Comparison of ENCODE assay signal across 8 cellular contexts in the genomic region with DNA sequence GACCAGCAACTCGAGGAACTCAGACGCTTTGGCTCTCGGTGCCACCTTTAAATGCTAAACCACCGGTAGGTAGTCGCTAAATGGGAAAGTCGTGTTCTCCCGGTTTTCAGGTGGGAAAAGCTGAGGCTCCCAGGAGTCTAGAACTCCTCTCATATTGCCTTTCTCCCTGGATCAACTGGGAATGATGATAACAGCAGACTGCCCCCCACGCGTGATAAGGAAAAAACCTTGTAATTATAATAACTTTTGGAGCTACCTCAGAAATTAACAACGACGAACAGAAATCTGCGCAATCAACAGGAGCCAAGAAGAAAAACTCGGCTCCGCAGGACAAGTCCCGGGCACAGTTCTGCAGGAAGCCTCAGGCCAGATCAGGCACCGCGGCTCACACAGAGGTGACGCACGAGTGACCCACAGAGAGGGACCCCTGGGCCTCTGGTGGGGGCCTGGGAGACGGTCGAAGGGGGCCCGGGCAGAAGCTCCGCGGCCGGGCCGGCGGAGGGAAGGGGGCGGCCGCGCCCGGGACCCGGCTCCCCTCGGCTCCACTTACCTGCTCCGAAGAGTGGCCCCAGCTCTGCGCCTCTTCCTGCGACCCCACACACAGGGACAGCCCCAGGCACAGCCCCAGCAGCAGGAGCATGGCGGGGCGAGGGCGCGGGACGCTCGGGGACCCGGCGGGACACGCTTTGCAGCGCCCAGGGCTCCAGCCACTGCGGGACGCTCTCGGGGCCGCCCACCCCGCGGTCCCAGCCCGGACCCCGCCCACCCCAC. TPM values are rescaled to one million over a fixed set of nuclear protein-coding genes. Genes with fewer than 3 reads are reported as not detected.
DNase-seq lines count a peak whose midpoint lies in the region; ATAC-seq and TF ChIP-seq lines count a peak whose summit lies in the region.

Gene ITIH5 (minus strand): TSS at position 714 of the 771 bp plus-strand sequence. CDS start 74 bp downstream, at position 640.

- H3K9me3 ChIP-seq in HUES6 (ENCODE audit: control insufficient read depth, insufficient read depth, low read depth, low read length) (no peaks in the 10 kb centered on the region), BE2C (no peaks in the 10 kb centered on the region)

- DNase-seq in astrocyte of the hippocampus (ENCODE audit: low read depth, low spot score) = peak; percentile 24
- DNase-seq in kidney glomerular epithelial cell (lab: John Stamatoyannopoulos, UW) = peak; percentile 23
- DNase-seq in stimulated activated naive CD8-positive, alpha-beta T cell treated with anti-CD3 and anti-CD28 coated beads, Interleukin-15, Interleukin-2, amounts not matched to agents 100 U/mL and 50 U/mL, for 24 hours = no peak
- no peak for DNase-seq in OCI-M1 (lab: John Stamatoyannopoulos, UW)
- no peak for DNase-seq in BE2C

- peak within 1 kb of the TSS; percentile 21 for H3K9ac ChIP-seq in HUES6 (ENCODE audit: low read length)

- H3K27me3 ChIP-seq in HUES6 (ENCODE audit: control insufficient read depth, insufficient read depth, low read length) (peaks cover 59% of the 10 kb centered on the region), BE2C (peaks cover 34% of the 10 kb centered on the region)

- H3K4me3 ChIP-seq in HUES6 (ENCODE audit: low read depth, low read length) (peak within 1 kb of the TSS; percentile 78), BE2C (ENCODE audit: low read depth, low read length) (no peak within 1 kb of the TSS)

- no peak for TF ChIP-seq CTCF in BE2C (IDR thresholded peaks at IDR 0.05; ENCODE audit: low read depth, low read length)

- no peaks in the 10 kb centered on the region for H3K36me3 ChIP-seq in HUES6 (ENCODE audit: control insufficient read depth, insufficient read depth, low read length)
- no peaks in the 10 kb centered on the region for H3K36me3 ChIP-seq in BE2C

- peak; percentile 59 for ATAC-seq in stimulated activated naive CD8-positive, alpha-beta T cell treated with anti-CD3 and anti-CD28 coated beads, Interleukin-15, Interleukin-2, amounts not matched to agents 100 U/mL and 50 U/mL, for 24 hours
- ATAC-seq in HG03097 (IDR thresholded peaks at IDR 0.05; ENCODE audit: low FRiP score, unreplicated experiment) (no peak), GM18520 (IDR thresholded peaks at IDR 0.05; ENCODE audit: unreplicated experiment) (no peak)

- H3K4me1 ChIP-seq in HUES6 (ENCODE audit: control insufficient read depth, insufficient read depth, low read length) (peaks cover 5% of the 10 kb centered on the region; the same call in 1 of the 2 replicates), BE2C (no peaks in the 10 kb centered on the region)

- no peak within 1 kb of the TSS for H3K27ac ChIP-seq in HUES6 (ENCODE audit: low read depth, low read length)

RNA-seq across cellular contexts. Expression of gene ITIH5, which starts in this region (rescaled TPM):
- polyA plus RNA-seq in BE2C (2012; ENCODE audit: insufficient read depth, insufficient read length, low read depth) = 0.39 TPM

Comparison
In these comparisons a context has a peak if more than half of its experiments do, and no peak if none do; other contexts are left out.
1. DNase-seq: peak in astrocyte of the hippocampus (single experiment) and kidney glomerular epithelial cell (single experiment); none in stimulated activated naive CD8-positive, alpha-beta T cell treated with anti-CD3 and anti-CD28 coated beads, Interleukin-15, Interleukin-2, amounts not matched to agents 100 U/mL and 50 U/mL, for 24 hours (single experiment), OCI-M1 (single experiment) and BE2C (single experiment).